ENCODE assay signal across 19 cellular contexts in genomic region chr5:134792287-134792686, GRCh38. TPM values are rescaled to one million over a fixed set of nuclear protein-coding genes. Genes with fewer than 3 reads are reported as not detected.
DNase-seq lines count a peak whose midpoint lies in the region; ATAC-seq and TF ChIP-seq lines count a peak whose summit lies in the region.
"Had no signal": no experiment of that assay in that cellular context is flagged by ENCODE, and none has a peak within 500 bp of the region (broad histone marks: within the 10 kb centered on the region; RNA-seq: fewer than 3 reads in every experiment).

No MANE protein-coding gene starts in this region.

- no peak overlapping the region for H2BK120ac ChIP-seq in H9 (ENCODE audit: low read depth, low read length, poor library complexity, severe bottlenecking)

- H3K4me3 ChIP-seq in osteoblast (ENCODE audit: insufficient read depth, low read length) (no peak overlapping the region), adrenal gland (no peak overlapping the region), WERI-Rb-1 (ENCODE audit: low read depth, low read length) (no peak overlapping the region)
- H3K4me3 ChIP-seq: BLaER1, GM23338 had no signal

- H2BK12ac ChIP-seq in H9 (ENCODE audit: insufficient read length, low read depth, low read length) = no peak overlapping the region

- H3K36me3 ChIP-seq in osteoblast (ENCODE audit: insufficient read depth, low read length) (peaks cover 70% of the 10 kb centered on the region), adrenal gland (replicated peaks in 1 of 2) (peaks cover 0 to 94% of the 10 kb centered on the region in 2 donors), WERI-Rb-1 (peaks cover 95% of the 10 kb centered on the region)

- no peak overlapping the region for H4K5ac ChIP-seq in H9 (ENCODE audit: insufficient read length, low read depth, low read length)

- H3K79me2 ChIP-seq in H9 (ENCODE audit: insufficient read depth, low read length) = peaks cover 1% of the 10 kb centered on the region; the same call in 1 of the 2 replicates
- no peaks in the 10 kb centered on the region for H3K79me2 ChIP-seq in osteoblast (ENCODE audit: insufficient read depth, low read length)

- no peak for DNase-seq in activated CD4-positive, alpha-beta T cell treated with anti-CD3 and anti-CD28 coated beads for 36 hours
- DNase-seq in activated CD4-positive, alpha-beta T cell treated with anti-CD3 and anti-CD28 coated beads, Interleukin-2, amount 50 U/mL, for 1 hour = no peak
- DNase-seq in H9 (no peak), chondrocyte (ENCODE audit: low spot score) (no peak), osteoblast (ENCODE audit: insufficient read length, low spot score, missing footprints) (peak; percentile 30), adrenal gland (no peak), WERI-Rb-1 (no peak)
- DNase-seq in stimulated activated naive CD4-positive, alpha-beta T cell treated with Interleukin-2 at 50 U/mL for 16 hours (lab: John Stamatoyannopoulos, UW) = no peak
- DNase-seq: 8988T; CD4-positive, alpha-beta memory T cell; DMS153; DMS79; GF-D8; HFFc6 had no signal

- peak overlapping the region; percentile 6 for H3K27ac Mint-ChIP-seq in activated CD4-positive, alpha-beta T cell treated with anti-CD3 and anti-CD28 coated beads for 36 hours
- 0 out of 7 replicates have a peak overlapping the region, but pooled peaks of 2 of the 3 experiments have one; percentile 1 to 10 for H3K27ac Mint-ChIP-seq in H9
- peak overlapping the region; percentile 9 for H3K27ac Mint-ChIP-seq in chondrocyte (ENCODE audit: unreplicated experiment)
- H3K27ac Mint-ChIP-seq: CD14-positive monocyte, GM23338, HFFc6 had no signal

- no peak for ATAC-seq in activated CD4-positive, alpha-beta T cell treated with anti-CD3 and anti-CD28 coated beads for 36 hours
- ATAC-seq: GM23338, HCT116 had no signal

- H3K23ac ChIP-seq in H9 (ENCODE audit: insufficient read length, low read depth, low read length) = no peak overlapping the region

- TF ChIP-seq CTCF in H9 (conservative IDR thresholded peaks at IDR 0.05) (no peak), chondrocyte (IDR thresholded peaks at IDR 0.05) (no peak), osteoblast (IDR thresholded peaks at IDR 0.05; ENCODE audit: extremely low read depth, low read depth, low read length) (no peak), adrenal gland (IDR thresholded peaks at IDR 0.05) (no peak), WERI-Rb-1 (IDR thresholded peaks at IDR 0.05; ENCODE audit: low read depth, low read length) (no peak)

- H4K20me1 ChIP-seq in H9 (ENCODE audit: control insufficient read depth, insufficient read depth, insufficient read length) = no peaks in the 10 kb centered on the region
- no peaks in the 10 kb centered on the region for H4K20me1 ChIP-seq in osteoblast (ENCODE audit: insufficient read depth, low read length)
- H4K20me1 ChIP-seq: BLaER1 had no signal

- H2AK5ac ChIP-seq in H9 (ENCODE audit: insufficient read length, low read length) = no peak overlapping the region

- H3K4me1 Mint-ChIP-seq in activated CD4-positive, alpha-beta T cell treated with anti-CD3 and anti-CD28 coated beads for 36 hours = no peaks in the 10 kb centered on the region
- H3K4me1 Mint-ChIP-seq in H9 (no peaks in the 10 kb centered on the region), chondrocyte (ENCODE audit: low read depth) (peaks cover 3% of the 10 kb centered on the region)
- H3K4me1 Mint-ChIP-seq: CD14-positive monocyte; CD4-positive, alpha-beta memory T cell; GM23338 had no signal

- no peaks in the 10 kb centered on the region for H3K79me1 ChIP-seq in H9 (ENCODE audit: insufficient read depth, low read depth, low read length, poor library complexity, severe bottlenecking)

- H3K4me2 ChIP-seq in H9 (ENCODE audit: insufficient read depth, insufficient read length, low read length) (no peak overlapping the region), osteoblast (ENCODE audit: insufficient read depth, low read length) (no peak overlapping the region)
- H3K4me2 ChIP-seq: BLaER1, GM23338 had no signal

- H3K14ac ChIP-seq in H9 (ENCODE audit: insufficient read depth, low read length) = no peak overlapping the region

- H3K27ac ChIP-seq in H9 (ENCODE audit: insufficient read length, low read depth, low read length) (no peak overlapping the region), osteoblast (ENCODE audit: low read depth, low read length) (no peak overlapping the region), adrenal gland (no peak overlapping the region), WERI-Rb-1 (no peak overlapping the region)
- H3K27ac ChIP-seq: BLaER1, HL-60 had no signal

- no peak overlapping the region for H2BK5ac ChIP-seq in H9 (ENCODE audit: insufficient read length, low read length)

- H3K4me1 ChIP-seq in H9 (ENCODE audit: insufficient read depth, low read length) = no peaks in the 10 kb centered on the region
- H3K4me1 ChIP-seq in osteoblast (ENCODE audit: insufficient read depth, low read length) = no peaks in the 10 kb centered on the region
- no peaks in the 10 kb centered on the region for H3K4me1 ChIP-seq in adrenal gland (replicated peaks in 1 of 2)
- H3K4me1 ChIP-seq: BLaER1 had no signal

- H3K27me3 Mint-ChIP-seq in activated CD4-positive, alpha-beta T cell treated with anti-CD3 and anti-CD28 coated beads for 36 hours = no peaks in the 10 kb centered on the region
- H3K27me3 Mint-ChIP-seq in H9 (ENCODE audit: low read depth) = no peaks in the 10 kb centered on the region
- no peaks in the 10 kb centered on the region for H3K27me3 Mint-ChIP-seq in chondrocyte (ENCODE audit: low read depth)
- H3K27me3 Mint-ChIP-seq: CD4-positive, alpha-beta memory T cell had no signal

- H4K8ac ChIP-seq in H9 (replicated peaks; ENCODE audit: insufficient read length, low read depth, low read length) = no peak overlapping the region

- intact Hi-C loops in activated CD4-positive, alpha-beta T cell treated with anti-CD3 and anti-CD28 coated beads for 36 hours (cut with DNase I, micrococcal nuclease) = no loop called here
- intact Hi-C loops in adrenal gland (cut with DNase I) = no loop called here

- no CpG with 5 or more reads among the region's 3 CpGs for WGBS in H9 (ENCODE audit: extremely low coverage, insufficient read length, low lambda C conversion rate)
- WGBS in adrenal gland, 4 donors = 89 to 98% (median 95%) methylated on average over 3 of the region's 3 CpGs

- CTCF ChIA-PET in activated CD4-positive, alpha-beta T cell treated with anti-CD3 and anti-CD28 coated beads for 36 hours (lab: Charles Lee) = interaction anchor here (0.6 kb wide), 2 partner anchors 8 to 9 kb away, joined by 3 read pairs; no protein-coding TSS in a partner anchor

- H3K9me3 Mint-ChIP-seq in activated CD4-positive, alpha-beta T cell treated with anti-CD3 and anti-CD28 coated beads for 36 hours (ENCODE audit: low read depth) = no peaks in the 10 kb centered on the region
- no peaks in the 10 kb centered on the region for H3K9me3 Mint-ChIP-seq in H9
- no peaks in the 10 kb centered on the region for H3K9me3 Mint-ChIP-seq in chondrocyte (ENCODE audit: low read depth)
- H3K9me3 Mint-ChIP-seq: CD4-positive, alpha-beta memory T cell; GM23338; HFFc6 had no signal

- H3K27me3 ChIP-seq in H9 (ENCODE audit: insufficient read depth, low read length) (no peaks in the 10 kb centered on the region), osteoblast (ENCODE audit: insufficient read depth, low read length) (no peaks in the 10 kb centered on the region), adrenal gland (no peaks in the 10 kb centered on the region), WERI-Rb-1 (ENCODE audit: insufficient read depth, low read depth, severe bottlenecking) (no peaks in the 10 kb centered on the region)
- H3K27me3 ChIP-seq: BLaER1 had no signal

- no peak overlapping the region for H3K4ac ChIP-seq in H9 (ENCODE audit: low read depth, low read length)

- H3K23me2 ChIP-seq in H9 (ENCODE audit: insufficient read length, low read depth, low read length, poor library complexity, severe bottlenecking) = no peaks in the 10 kb centered on the region

- H3K9ac ChIP-seq in H9 (ENCODE audit: extremely low read depth, insufficient read length, low read length) = no peak overlapping the region
- H3K9ac ChIP-seq: BLaER1 had no signal

- H3T11ph ChIP-seq in H9 (ENCODE audit: low read length) = no peak overlapping the region

- H3K36me3 Mint-ChIP-seq in activated CD4-positive, alpha-beta T cell treated with anti-CD3 and anti-CD28 coated beads for 36 hours (ENCODE audit: low read depth) = peaks cover 51% of the 10 kb centered on the region
- H3K36me3 Mint-ChIP-seq in H9 (ENCODE audit: insufficient read depth in 1 of 3, low read depth in 3 of 3) (peaks cover 49 to 90% (median 83%) of the 10 kb centered on the region in 3 experiments; a peak in 6 of 7 replicates), chondrocyte (ENCODE audit: low read depth) (peaks cover 32% of the 10 kb centered on the region)

- POLR2A ChIA-PET in activated CD4-positive, alpha-beta T cell treated with anti-CD3 and anti-CD28 coated beads for 36 hours (lab: Charles Lee) = no interaction called here

- no peak overlapping the region for H4K91ac ChIP-seq in H9 (ENCODE audit: insufficient read length, low read depth, low read length)

- no peak overlapping the region for H2AFZ ChIP-seq in H9 (ENCODE audit: low read length)
- no peak overlapping the region for H2AFZ ChIP-seq in osteoblast (ENCODE audit: low read length)
- H2AFZ ChIP-seq: GM23338 had no signal

- no peak overlapping the region for H3K4me3 Mint-ChIP-seq in activated CD4-positive, alpha-beta T cell treated with anti-CD3 and anti-CD28 coated beads for 36 hours
- H3K4me3 Mint-ChIP-seq in H9 (no peak overlapping the region), chondrocyte (ENCODE audit: unreplicated experiment) (no peak overlapping the region)
- H3K4me3 Mint-ChIP-seq: CD14-positive monocyte; CD4-positive, alpha-beta memory T cell; GM23338; HFFc6 had no signal

- H3K18ac ChIP-seq in H9 (ENCODE audit: insufficient read length, low read depth, low read length) = no peak overlapping the region

- H3K56ac ChIP-seq in H9 (ENCODE audit: insufficient read length, low read depth, low read length) = no peak overlapping the region

- H3K9me3 ChIP-seq in H9 (ENCODE audit: control insufficient read depth, low read depth, low read length) (no peaks in the 10 kb centered on the region), osteoblast (ENCODE audit: low read depth, low read length) (no peaks in the 10 kb centered on the region), adrenal gland (replicated peaks in 1 of 3) (no peaks in the 10 kb centered on the region), WERI-Rb-1 (ENCODE audit: severe bottlenecking) (no peaks in the 10 kb centered on the region)
- H3K9me3 ChIP-seq: BLaER1 had no signal

- no peak overlapping the region for H2BK20ac ChIP-seq in H9 (ENCODE audit: low read depth, low read length, poor library complexity, severe bottlenecking)

- H2BK15ac ChIP-seq in H9 (ENCODE audit: low read depth, low read length) = no peak overlapping the region

- no peak for TF ChIP-seq POLR2A in adrenal gland (IDR thresholded peaks at IDR 0.05)

RNA-seq across cellular contexts. Expression of gene DDX46, which starts 33.7 kb away (rescaled TPM):
- 10 to 100 TPM; 63.5 to 86.7 TPM for total RNA-seq in activated CD4-positive, alpha-beta T cell treated with anti-CD3 and anti-CD28 coated beads for 36 hours
- total RNA-seq in H9 (2021) (90.3 and 93.8 TPM in 2 replicates), chondrocyte (32.0 to 55.8 TPM (median 37.8 TPM) in 3 replicates), osteoblast (20.6 and 26.8 TPM in 2 replicates), adrenal gland (10 to 100 TPM; 13.3 to 40.5 (median 34.9) TPM)
- polyA plus RNA-seq in adrenal gland = 10 to 100 TPM; 19.7 to 48.0 (median 34.8) TPM

RNA-seq across cellular contexts. Expression of gene C5orf24, which starts 53.5 kb away (rescaled TPM):
- 10 to 100 TPM; 24.5 to 24.9 TPM for total RNA-seq in activated CD4-positive, alpha-beta T cell treated with anti-CD3 and anti-CD28 coated beads for 36 hours
- 22.5 and 22.6 TPM in 2 replicates for total RNA-seq in H9 (2021)
- 98.7 to 121 TPM (median 109 TPM) in 3 replicates for total RNA-seq in chondrocyte
- 46.3 and 48.3 TPM in 2 replicates for total RNA-seq in osteoblast
- total RNA-seq in adrenal gland = 10 to 100 TPM; 28.1 to 68.2 (median 42.4) TPM
- polyA plus RNA-seq in adrenal gland = 10 to 100 TPM; 13.5 to 57.0 (median 16.0) TPM

RNA-seq across cellular contexts. Expression of gene CAMLG, which starts 53.9 kb away (rescaled TPM):
- total RNA-seq in activated CD4-positive, alpha-beta T cell treated with anti-CD3 and anti-CD28 coated beads for 36 hours = 10 to 100 TPM; 19.8 to 35.2 TPM
- total RNA-seq in H9 (2021) (33.1 and 34.5 TPM in 2 replicates), chondrocyte (36.1 to 41.6 TPM (median 39.0 TPM) in 3 replicates), osteoblast (47.8 and 56.0 TPM in 2 replicates), adrenal gland (10 to 100 TPM; 29.4 to 64.3 (median 38.3) TPM)
- polyA plus RNA-seq in adrenal gland = 10 to 100 TPM; 32.1 to 72.2 (median 49.4) TPM
